ENCODE assay signal across 10 cellular contexts in genomic region chr6:156832166-156832743, GRCh38. TPM values are rescaled to one million over a fixed set of nuclear protein-coding genes. Genes with fewer than 3 reads are reported as not detected.
DNase-seq lines count a peak whose midpoint lies in the region; ATAC-seq and TF ChIP-seq lines count a peak whose summit lies in the region.
"Had no signal": no experiment of that assay in that cellular context is flagged by ENCODE, and none has a peak within 500 bp of the region (broad histone marks: within the 10 kb centered on the region; RNA-seq: fewer than 3 reads in every experiment).

No MANE protein-coding gene starts in this region.

- CTCF ChIA-PET in SK-N-SH (lab: Yijun Ruan, JAX) = interaction anchor here (0.9 to 1.1 kb wide), 3 partner anchors 10 to 12 kb away, joined by 3 read pairs; no protein-coding TSS in a partner anchor
- CTCF ChIA-PET in Caco-2 (lab: Charles Lee) = no interaction called here

- H3K27me3 ChIP-seq in SK-N-SH (ENCODE audit: insufficient read depth) (no peaks in the 10 kb centered on the region), right cardiac atrium (ENCODE audit: control insufficient read depth, insufficient read depth) (no peaks in the 10 kb centered on the region), thyroid gland (no peaks in the 10 kb centered on the region), Caco-2 (replicated peaks; ENCODE audit: control insufficient read depth, insufficient read depth, low read length) (no peaks in the 10 kb centered on the region)

- no peaks in the 10 kb centered on the region for H3K9me3 Mint-ChIP-seq in activated naive CD8-positive, alpha-beta T cell treated with anti-CD3 and anti-CD28 coated beads, Interleukin-2, amount 50 U/mL, for 24 hours
- no peaks in the 10 kb centered on the region for H3K9me3 Mint-ChIP-seq in Caco-2 (ENCODE audit: unreplicated experiment)

- H3K36me3 Mint-ChIP-seq in activated naive CD8-positive, alpha-beta T cell treated with anti-CD3 and anti-CD28 coated beads, Interleukin-2, amount 50 U/mL, for 24 hours (ENCODE audit: low read depth) = peaks cover 37% of the 10 kb centered on the region
- H3K36me3 Mint-ChIP-seq in Caco-2 (ENCODE audit: insufficient read depth, unreplicated experiment) = no peaks in the 10 kb centered on the region

- no peak overlapping the region for H3K4me3 Mint-ChIP-seq in activated naive CD8-positive, alpha-beta T cell treated with anti-CD3 and anti-CD28 coated beads, Interleukin-2, amount 50 U/mL, for 24 hours
- H3K4me3 Mint-ChIP-seq in Caco-2 (ENCODE audit: unreplicated experiment) = no peak overlapping the region

- no peaks in the 10 kb centered on the region for H3K9me2 ChIP-seq in SK-N-SH

- no peak for TF ChIP-seq RAD21 in SK-N-SH (IDR thresholded peaks at IDR 0.05; ENCODE audit: low read length)

- no peak overlapping the region for H3K9ac ChIP-seq in SK-N-SH

- peaks cover 37% of the 10 kb centered on the region for H3F3A ChIP-seq in SK-N-SH (replicated peaks; ENCODE audit: insufficient read depth)

- peak; percentile 59 for DNase-seq in SK-N-SH
- no peak for DNase-seq in activated naive CD8-positive, alpha-beta T cell treated with anti-CD3 and anti-CD28 coated beads, Interleukin-2, amount 50 U/mL, for 24 hours
- peak; percentile 53 to 78 (median 59) for DNase-seq in right cardiac atrium
- peak; percentile 57 to 60 for DNase-seq in thyroid gland
- DNase-seq in NCI-H2171 treated with DMSO at 0.1 percent for 48 hours (lab: John Stamatoyannopoulos, UW) = no peak
- DNase-seq in Caco-2 = no peak
- no peak for DNase-seq in activated naive CD4-positive, alpha-beta T cell (lab: John Stamatoyannopoulos, UW)
- DNase-seq: AML-193 had no signal

- H3K27ac Mint-ChIP-seq in activated naive CD8-positive, alpha-beta T cell treated with anti-CD3 and anti-CD28 coated beads, Interleukin-2, amount 50 U/mL, for 24 hours = peak overlapping the region; percentile 27
- no peak overlapping the region for H3K27ac Mint-ChIP-seq in Caco-2 (ENCODE audit: unreplicated experiment)

- ATAC-seq in SK-N-SH treated with all-trans-retinoic acid at 6 μM for 48 hours (no peak), right cardiac atrium (peak in 1 of 2 donors; percentile 49)
- no peak for ATAC-seq in activated naive CD8-positive, alpha-beta T cell treated with anti-CD3 and anti-CD28 coated beads, Interleukin-2, amount 50 U/mL, for 24 hours
- ATAC-seq: mucosa of descending colon had no signal

- H3K36me3 ChIP-seq in SK-N-SH (replicated peaks in 1 of 2; ENCODE audit: control insufficient read depth in 1 of 2, insufficient read depth in 2 of 2, low read length in 1 of 2) (peaks cover 9 to 22% of the 10 kb centered on the region in 2 experiments), thyroid gland (no peaks in the 10 kb centered on the region), Caco-2 (ENCODE audit: control insufficient read depth, insufficient read depth, low read length) (no peaks in the 10 kb centered on the region)

- TF ChIP-seq EP300 in SK-N-SH (IDR thresholded peaks at IDR 0.05; ENCODE audit: borderline replicate concordance in 1 of 2, low read depth in 1 of 2, low read length in 1 of 2) = no peak

- POLR2A ChIA-PET in SK-N-SH (lab: Yijun Ruan, JAX) (interaction anchor here (0.6 kb wide), 1 partner anchor 19 kb away, joined by 3 read pairs; no protein-coding TSS in a partner anchor), Caco-2 (lab: Charles Lee) (no interaction called here)

- H3K27me3 Mint-ChIP-seq in activated naive CD8-positive, alpha-beta T cell treated with anti-CD3 and anti-CD28 coated beads, Interleukin-2, amount 50 U/mL, for 24 hours = no peaks in the 10 kb centered on the region
- no peaks in the 10 kb centered on the region for H3K27me3 Mint-ChIP-seq in Caco-2 (ENCODE audit: insufficient read depth, unreplicated experiment)

- peaks cover 45% of the 10 kb centered on the region for H3K4me1 Mint-ChIP-seq in activated naive CD8-positive, alpha-beta T cell treated with anti-CD3 and anti-CD28 coated beads, Interleukin-2, amount 50 U/mL, for 24 hours
- peaks cover 3% of the 10 kb centered on the region for H3K4me1 Mint-ChIP-seq in Caco-2 (ENCODE audit: low read depth, unreplicated experiment)

- no peak for TF ChIP-seq POLR2A in thyroid gland (IDR thresholded peaks at IDR 0.05)

- no peak overlapping the region; the same call in 1 of the 2 replicates for H3K4me2 ChIP-seq in SK-N-SH

- H3K4me1 ChIP-seq in SK-N-SH (ENCODE audit: control insufficient read depth in 1 of 2, insufficient read depth in 2 of 2, low read depth in 1 of 2, low read length in 1 of 2) = peaks cover 35 to 37% of the 10 kb centered on the region in 2 experiments
- H3K4me1 ChIP-seq in right cardiac atrium (ENCODE audit: control insufficient read depth, insufficient read depth, low read length) = peaks cover 9% of the 10 kb centered on the region
- H3K4me1 ChIP-seq in thyroid gland = peaks cover 48 to 52% of the 10 kb centered on the region in 2 donors
- H3K4me1 ChIP-seq in Caco-2 = no peaks in the 10 kb centered on the region

- no TSS peak for BruUV-seq in Caco-2 (replicated peaks; lab: Mats Ljungman, UMichigan)

- intact Hi-C loops in right cardiac atrium (cut with DNase I) = no loop called here
- intact Hi-C loops in thyroid gland (cut with DNase I) = no loop called here
- intact Hi-C loops in Caco-2 (cut with micrococcal nuclease; ENCODE audit: unreplicated experiment) = no loop called here

- TF ChIP-seq CTCF in SK-N-SH (IDR thresholded peaks at IDR 0.05) = no peak
- no peak for TF ChIP-seq CTCF in thyroid gland (IDR thresholded peaks at IDR 0.05)
- TF ChIP-seq CTCF in Caco-2 (IDR thresholded peaks at IDR 0.05; ENCODE audit: insufficient read depth in 1 of 2, low read depth in 1 of 2, low read length in 1 of 2, severe bottlenecking in 1 of 2, unreplicated experiment in 1 of 2) = no peak

- H3K9me3 ChIP-seq in SK-N-SH = no peaks in the 10 kb centered on the region
- no peaks in the 10 kb centered on the region for H3K9me3 ChIP-seq in right cardiac atrium (ENCODE audit: control insufficient read depth, low read length)
- no peaks in the 10 kb centered on the region for H3K9me3 ChIP-seq in thyroid gland
- no peaks in the 10 kb centered on the region for H3K9me3 ChIP-seq in Caco-2
- H3K9me3 ChIP-seq: mucosa of descending colon had no signal

- H4K20me1 ChIP-seq in SK-N-SH (ENCODE audit: insufficient read depth) = peaks cover 49% of the 10 kb centered on the region

- peak overlapping the region; percentile 45 to 60 for H3K27ac ChIP-seq in SK-N-SH (ENCODE audit: low read depth in 2 of 2, low read length in 1 of 2)
- H3K27ac ChIP-seq in right cardiac atrium (ENCODE audit: low read length) = peak overlapping the region; percentile 6
- peak overlapping the region; percentile 31 to 62 (median 39) for H3K27ac ChIP-seq in thyroid gland

- H3K79me2 ChIP-seq in SK-N-SH (ENCODE audit: insufficient read depth) = peaks cover 92% of the 10 kb centered on the region

- no peak overlapping the region for H3K4me3 ChIP-seq in SK-N-SH (ENCODE audit: low read depth in 2 of 2, low read length in 1 of 2)
- no peak overlapping the region for H3K4me3 ChIP-seq in right cardiac atrium (ENCODE audit: low read length)
- H3K4me3 ChIP-seq in thyroid gland (replicated peaks in 1 of 3) = no peak overlapping the region
- no peak overlapping the region for H3K4me3 ChIP-seq in Caco-2 (ENCODE audit: low read depth, low read length)
- H3K4me3 ChIP-seq: mucosa of descending colon had no signal

- no peak overlapping the region for H2AFZ ChIP-seq in SK-N-SH (ENCODE audit: low read depth)

- 66% methylated on average over 3 of the region's 3 CpGs for WGBS in SK-N-SH (ENCODE audit: low lambda C conversion rate)
- 30% methylated on average over 3 of the region's 3 CpGs for WGBS in right cardiac atrium
- WGBS in thyroid gland, 2 donors = 20 to 27% methylated on average over 3 of the region's 3 CpGs

TF ChIP-seq in SK-N-SH, 30 proteins besides CTCF, POLR2A, EP300 and RAD21:
- TF ChIP-seq PBX3 (IDR thresholded peaks at IDR 0.05) (peak; percentile 93), NFIC (IDR thresholded peaks at IDR 0.05; ENCODE audit: borderline replicate concordance) (no peak)

TF ChIP-seq in SK-N-SH treated with all-trans-retinoic acid at 6 μM for 48 hours, 23 proteins besides CTCF, POLR2A, EP300 and RAD21 (continues in another document):
- TF ChIP-seq CREB5 (CRISPR knock-in tag; IDR thresholded peaks at IDR 0.05; ENCODE audit: low read depth) = no peak
- TF ChIP-seq ZFP3 (CRISPR knock-in tag; IDR thresholded peaks at IDR 0.05) = no peak
- TF ChIP-seq ESRRG (CRISPR knock-in tag; IDR thresholded peaks at IDR 0.05) = no peak
- TF ChIP-seq ZFP30 (CRISPR knock-in tag; IDR thresholded peaks at IDR 0.05) = no peak
- TF ChIP-seq GLIS3 (CRISPR knock-in tag; IDR thresholded peaks at IDR 0.05) = no peak
- TF ChIP-seq SNAI2 (CRISPR knock-in tag; IDR thresholded peaks at IDR 0.05) = no peak
- TF ChIP-seq TOX (CRISPR knock-in tag; IDR thresholded peaks at IDR 0.05; ENCODE audit: borderline replicate concordance) = no peak
- TF ChIP-seq OSR1 (CRISPR knock-in tag; IDR thresholded peaks at IDR 0.05) = no peak
- no peak for TF ChIP-seq ZNF8 (CRISPR knock-in tag; IDR thresholded peaks at IDR 0.05)

RNA-seq across cellular contexts. Expression of gene ARID1B, which starts 55.1 kb away (rescaled TPM):
- polyA plus RNA-seq in SK-N-SH (2012; rRNA removed) (13.2 and 13.6 TPM in 2 replicates), right cardiac atrium (18.3 TPM)
- polyA plus RNA-seq in SK-N-SH (2012; cell fraction: cytosol; rRNA removed) = 11.5 and 14.7 TPM in 2 replicates
- polyA plus RNA-seq in SK-N-SH (2012; cell fraction: nucleus; rRNA removed) = 24.0 and 33.9 TPM in 2 replicates
- total RNA-seq in right cardiac atrium (10 to 100 TPM; 52.3 to 59.6 (median 54.2) TPM), thyroid gland (100 to 1,000 TPM; 157 to 315 (median 206) TPM), Caco-2 (2022) (58.8 and 62.2 TPM in 2 replicates)

Comparison
In these comparisons a context has a peak if more than half of its experiments do, and no peak if none do; other contexts are left out.
1. DNase-seq: peak in SK-N-SH (single experiment), right cardiac atrium (3 of 3) and thyroid gland (2 of 2); none in activated naive CD8-positive, alpha-beta T cell treated with anti-CD3 and anti-CD28 coated beads, Interleukin-2, amount 50 U/mL, for 24 hours (single experiment), NCI-H2171 treated with DMSO at 0.1 percent for 48 hours (single experiment), Caco-2 (0 of 2) and activated naive CD4-positive, alpha-beta T cell (0 of 4).
2. Peak in every context shown above with its lines, with median percentiles within 50 percentile points of each other: H3K27ac ChIP-seq.